Comparison of ENCODE assay signal across 27 cellular contexts in genomic region chr13:111541345-111541744, GRCh38.
"Had no signal": no experiment of that assay in that cellular context is flagged by ENCODE, and none has a peak within 500 bp of the region (broad histone marks: within the 10 kb centered on the region; RNA-seq: fewer than 3 reads in every experiment).

No MANE protein-coding gene starts in this region.

- ATAC-seq: activated CD4-positive, alpha-beta T cell treated with anti-CD3 and anti-CD28 coated beads for 36 hours; activated CD8-positive, alpha-beta memory T cell treated with anti-CD3 and anti-CD28 coated beads, Interleukin-2, amount 10 ng/mL, durations not matched to agents 7 days and 5 days; activated CD8-positive, alpha-beta T cell treated with anti-CD3 and anti-CD28 coated beads, Interleukin-2, amount 10 ng/mL, durations not matched to agents 7 days and 5 days; activated naive CD4-positive, alpha-beta T cell treated with anti-CD3 and anti-CD28 coated beads, Interleukin-2, amount 50 U/mL, for 72 hours; activated T-cell treated with anti-CD3 and anti-CD28 coated beads, Interleukin-2, amount 50 U/mL, for 72 hours; effector memory CD8-positive, alpha-beta T cell; T-helper 17 cell had no signal

- H3K27me3 ChIP-seq: ascending aorta had no signal

- H3K9me3 ChIP-seq: ascending aorta had no signal

- DNase-seq: activated CD4-positive, alpha-beta memory T cell treated with anti-CD3 and anti-CD28 coated beads for 36 hours; activated CD4-positive, alpha-beta T cell treated with anti-CD3 and anti-CD28 coated beads for 36 hours; activated CD4-positive, alpha-beta T cell treated with anti-CD3 and anti-CD28 coated beads, Interleukin-2, amount 10 ng/mL, durations not matched to agents 24 days and 14 days; activated CD4-positive, CD25-positive, alpha-beta regulatory T cell; activated CD4-positive, CD25-positive, alpha-beta regulatory T cell treated with anti-CD3 and anti-CD28 coated beads, Interleukin-2, amount 50 U/mL, for 72 hours; activated CD8-positive, alpha-beta memory T cell treated with anti-CD3 and anti-CD28 coated beads, Interleukin-2, amount 10 ng/mL, durations not matched to agents 7 days and 5 days; activated CD8-positive, alpha-beta memory T cell treated with anti-CD3 and anti-CD28 coated beads, Interleukin-2, amount 50 U/mL, for 4 hours; activated CD8-positive, alpha-beta T cell treated with anti-CD3 and anti-CD28 coated beads, Interleukin-2, amount 10 ng/mL, durations not matched to agents 7 days and 5 days; activated gamma-delta T cell; activated naive CD4-positive, alpha-beta T cell; activated naive CD4-positive, alpha-beta T cell treated with anti-CD3 and anti-CD28 coated beads, Interleukin-2, amount 10 ng/mL, durations not matched to agents 7 days and 5 days; activated naive CD8-positive, alpha-beta T cell treated with anti-CD3 and anti-CD28 coated beads, Interleukin-2, amount 10 ng/mL, durations not matched to agents 7 days and 5 days; activated T-cell treated with anti-CD3 and anti-CD28 coated beads, Interleukin-2, amount 50 U/mL, for 24 hours; activated T-cell treated with anti-CD3 and anti-CD28 coated beads, Interleukin-2, amount 50 U/mL, for 72 hours; cortex of kidney; dermis blood vessel endothelial cell; effector CD4-positive, alpha-beta T cell; effector memory CD8-positive, alpha-beta T cell; esophagus squamous epithelium; T-helper 1 cell; T-helper 17 cell; T1000; WERI-Rb-1 had no signal

- H3K36me3 ChIP-seq: ascending aorta, breast epithelium, cardiac muscle cell, esophagus squamous epithelium, WERI-Rb-1 had no signal

- H3K4me3 ChIP-seq: ascending aorta, breast epithelium, cardiac muscle cell, esophagus squamous epithelium had no signal

- H3K27ac ChIP-seq: ascending aorta, breast epithelium, cardiac muscle cell, esophagus squamous epithelium, WERI-Rb-1 had no signal

- H3K4me1 ChIP-seq: ascending aorta, breast epithelium had no signal
